Comparison of ENCODE assay signal across 1 cellular context in genomic region chr3:94004301-94004910, GRCh38.
A peak's percentile ranks its signal among the peaks of the same experiment; 100 is the strongest.
TF ChIP-seq lines count a peak whose summit lies in the region.

No MANE protein-coding gene starts in this region.

TF ChIP-seq in SK-N-SH, 30 proteins besides CTCF, POLR2A, EP300 and RAD21 (continued from another document):
- TF ChIP-seq REST (IDR thresholded peaks at IDR 0.05; ENCODE audit: low read depth, low read length) (no peak), SMC3 (IDR thresholded peaks at IDR 0.05; ENCODE audit: low read depth, low read length) (peak; percentile 67), MEF2A (IDR thresholded peaks at IDR 0.05; ENCODE audit: borderline replicate concordance, low read depth) (no peak), USF2 (IDR thresholded peaks at IDR 0.05; ENCODE audit: borderline replicate concordance, low read depth, low read length) (no peak), RCOR1 (IDR thresholded peaks at IDR 0.05; ENCODE audit: low read length) (no peak), YY1 (IDR thresholded peaks at IDR 0.05; ENCODE audit: low read depth) (no peak), TEAD4 (IDR thresholded peaks at IDR 0.05; ENCODE audit: borderline replicate concordance, insufficient read depth) (no peak), ELF1 (IDR thresholded peaks at IDR 0.05) (no peak), PBX3 (IDR thresholded peaks at IDR 0.05) (no peak), FOXJ3 (CRISPR knock-in tag; IDR thresholded peaks at IDR 0.05) (no peak), NFIC (IDR thresholded peaks at IDR 0.05; ENCODE audit: borderline replicate concordance) (no peak), JUND (IDR thresholded peaks at IDR 0.05) (no peak), USF1 (IDR thresholded peaks at IDR 0.05; ENCODE audit: borderline replicate concordance, low read depth) (no peak), GABPA (IDR thresholded peaks at IDR 0.05; ENCODE audit: low read depth) (no peak), MXI1 (IDR thresholded peaks at IDR 0.05; ENCODE audit: low read depth, low read length) (no peak), CHD2 (IDR thresholded peaks at IDR 0.05; ENCODE audit: low read length, partially characterized antibody) (peak; percentile 32)
